Comparison of ENCODE assay signal across 21 cellular contexts in the genomic region with DNA sequence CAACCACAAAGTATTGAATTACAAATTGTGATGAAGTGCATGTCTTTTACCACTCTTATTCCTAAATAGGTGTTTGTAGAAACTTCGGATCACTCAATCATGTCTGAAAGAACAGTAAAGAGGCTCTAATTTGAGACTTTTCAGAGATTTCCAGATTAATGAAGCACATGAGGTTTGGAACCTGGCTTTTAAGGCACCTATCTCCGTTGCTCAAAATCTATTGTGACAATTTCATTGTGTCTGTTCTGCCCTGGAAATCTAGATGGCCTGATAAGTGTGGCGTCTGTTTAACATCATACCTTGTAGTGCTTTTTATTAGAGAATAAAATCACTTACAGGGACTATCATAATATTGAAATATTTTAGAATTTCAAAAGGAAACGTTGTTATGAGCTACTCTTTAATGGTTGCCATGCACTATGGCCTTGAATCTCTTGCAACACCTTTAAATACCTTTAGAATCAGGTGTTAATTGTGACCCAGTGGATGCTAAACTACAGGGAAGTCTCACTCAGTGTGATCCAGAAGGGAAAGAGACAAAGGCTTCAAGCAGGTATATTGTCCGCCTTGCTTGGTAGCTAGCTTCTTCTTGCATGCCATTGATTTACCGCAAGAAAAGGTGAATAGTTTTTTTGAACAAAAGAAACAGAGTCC.
DNase-seq lines count a peak whose midpoint lies in the region; ATAC-seq, FAIRE-seq and TF ChIP-seq lines count a peak whose summit lies in the region.
"Had no signal": no experiment of that assay in that cellular context is flagged by ENCODE, and none has a peak within 500 bp of the region (broad histone marks: within the 10 kb centered on the region; RNA-seq: fewer than 3 reads in every experiment).

No MANE protein-coding gene starts in this region.

- ATAC-seq in HepG2 = no peak
- no peak for ATAC-seq in SK-N-SH treated with all-trans-retinoic acid at 6 μM for 48 hours
- no peak for ATAC-seq in HG03520 (IDR thresholded peaks at IDR 0.05; ENCODE audit: unreplicated experiment)
- no peak for ATAC-seq in HG03095 (IDR thresholded peaks at IDR 0.05; ENCODE audit: unreplicated experiment)
- ATAC-seq: A549; CD8-positive, alpha-beta T cell; GM12878; HCT116 had no signal

- TF ChIP-seq POLR2A in HepG2 (IDR thresholded peaks at IDR 0.05; ENCODE audit: insufficient read depth in 1 of 2, low read depth in 2 of 2, low read length in 2 of 2) = no peak

- POLR2A ChIA-PET in HepG2 (lab: Yijun Ruan, JAX) = no interaction called here

- H3K4me1 ChIP-seq in liver (ENCODE audit: control insufficient read depth in 4 of 4, insufficient read depth in 4 of 4, low read length in 3 of 4) = peaks cover 0 to 30% (median 24%) of the 10 kb centered on the region in 4 donors
- no peaks in the 10 kb centered on the region for H3K4me1 ChIP-seq in HepG2 (ENCODE audit: insufficient read depth, low read length)
- H3K4me1 ChIP-seq: A549; BLaER1 treated with 17β-estradiol and CSF1 and Interleukin-3, amounts not matched to agents 10 nM and 100 nM had no signal

- BruUV-seq in HepG2 (replicated peaks; lab: Mats Ljungman, UMichigan) = no TSS peak

- H3K4me3 ChIP-seq in liver (ENCODE audit: low read depth in 1 of 3, low read length in 3 of 3) (no peak overlapping the region), HepG2 (replicated peaks in 1 of 3; ENCODE audit: insufficient read depth in 1 of 3, low read depth in 2 of 3, low read length in 3 of 3) (no peak overlapping the region)
- H3K4me3 ChIP-seq: A549; BLaER1 treated with 17β-estradiol and CSF1 and Interleukin-3, amounts not matched to agents 10 nM and 100 nM; GM12878; GM23248 had no signal

- peak overlapping the region in 1 of 2 donors; percentile 23 for H3K27ac ChIP-seq in liver (ENCODE audit: low read depth in 1 of 2, low read length in 2 of 2)
- H3K27ac ChIP-seq in HepG2 (ENCODE audit: extremely low read length, insufficient read depth, low read length) = no peak overlapping the region
- H3K27ac ChIP-seq: 22Rv1; A549; BLaER1 treated with 17β-estradiol and CSF1 and Interleukin-3, amounts not matched to agents 10 nM and 100 nM; GM23248 had no signal

- H3K36me3 ChIP-seq in liver (ENCODE audit: control insufficient read depth in 4 of 4, insufficient read depth in 3 of 4, low read depth in 1 of 4, low read length in 3 of 4) = no peaks in the 10 kb centered on the region
- H3K36me3 ChIP-seq in HepG2 (replicated peaks in 1 of 2; ENCODE audit: control insufficient read depth in 1 of 2, insufficient read depth in 2 of 2, low read length in 2 of 2) = no peaks in the 10 kb centered on the region
- H3K36me3 ChIP-seq: BLaER1 treated with 17β-estradiol and CSF1 and Interleukin-3, amounts not matched to agents 10 nM and 100 nM had no signal

- in situ Hi-C loops in HepG2 (cut with HindIII; ENCODE audit: extremely low pct_ligation_motif_present, low pct_unique_long_range_greater_than_20kb) = no loop called here

- no peak overlapping the region for H3K4me2 ChIP-seq in HepG2 (ENCODE audit: low read depth, low read length)
- H3K4me2 ChIP-seq: A549; BLaER1 treated with 17β-estradiol and CSF1 and Interleukin-3, amounts not matched to agents 10 nM and 100 nM had no signal

- DNase-seq in HepG2 (ENCODE audit: low spot score) (no peak), iPS-NIHi7 (ENCODE audit: extremely low spot score) (peak; percentile 15), superior temporal gyrus (ENCODE audit: extremely low spot score) (peak; percentile 9), AG20443 (ENCODE audit: low spot score) (no peak)
- DNase-seq: CD8-positive, alpha-beta T cell; DMS 273 treated with DMSO at 0.1 percent for 48 hours; DMS53; DND-41; EL; GM23248; H7; HFFc6 had no signal

- no peak for FAIRE-seq in HepG2 (lab: Jason Lieb, UNC)
- FAIRE-seq: A549, GM12878 had no signal

- no peak overlapping the region for H2AFZ ChIP-seq in HepG2 (ENCODE audit: low read length)
- H2AFZ ChIP-seq: GM23248 had no signal

- no peak for TF ChIP-seq EP300 in HepG2 (IDR thresholded peaks at IDR 0.05; ENCODE audit: low read depth in 2 of 2, low read length in 2 of 2)
- TF ChIP-seq EP300 in HepG2 (CRISPR knock-in tag; IDR thresholded peaks at IDR 0.05; ENCODE audit: borderline replicate concordance) = no peak

- intact Hi-C loops in HepG2 (cut with micrococcal nuclease; ENCODE audit: unreplicated experiment) = no loop called here

- WGBS in liver = 52% methylated on average over 6 of the region's 6 CpGs
- WGBS in HepG2 (ENCODE audit: low lambda C conversion rate) = 2% methylated on average over 6 of the region's 6 CpGs

- CTCF ChIA-PET in HepG2 (lab: Yijun Ruan, JAX; ENCODE audit: low intra/inter-chr PET ratio, low total read pairs) = no interaction called here

- no peaks in the 10 kb centered on the region for H4K20me1 ChIP-seq in HepG2 (ENCODE audit: insufficient read depth, low read length)
- H4K20me1 ChIP-seq: BLaER1 treated with 17β-estradiol and CSF1 and Interleukin-3, amounts not matched to agents 10 nM and 100 nM had no signal

- H3K79me2 ChIP-seq in HepG2 (ENCODE audit: insufficient read depth, low read length) = no peaks in the 10 kb centered on the region

- H3K9ac ChIP-seq in liver (ENCODE audit: low read depth in 1 of 2, low read length in 2 of 2) = no peak overlapping the region
- H3K9ac ChIP-seq in HepG2 (ENCODE audit: insufficient read depth, low read depth, low read length) = no peak overlapping the region
- H3K9ac ChIP-seq: BLaER1 treated with 17β-estradiol and CSF1 and Interleukin-3, amounts not matched to agents 10 nM and 100 nM; GM23248 had no signal

- no peaks in the 10 kb centered on the region for H3K9me3 ChIP-seq in liver (ENCODE audit: control insufficient read depth in 4 of 4, low read length in 3 of 4)
- no peaks in the 10 kb centered on the region for H3K9me3 ChIP-seq in HepG2 (ENCODE audit: low read length)
- H3K9me3 ChIP-seq: A549 had no signal

- TF ChIP-seq CTCF in liver (IDR thresholded peaks at IDR 0.05; ENCODE audit: low read depth, low read length, missing input control) (no peak), HepG2 (CRISPR knock-in tag; IDR thresholded peaks at IDR 0.05) (no peak)

- TF ChIP-seq RAD21 in liver (IDR thresholded peaks at IDR 0.05) (no peak), HepG2 (CRISPR knock-in tag; IDR thresholded peaks at IDR 0.05) (no peak)

- no peaks in the 10 kb centered on the region for H3K27me3 ChIP-seq in liver (ENCODE audit: control insufficient read depth in 4 of 4, insufficient read depth in 4 of 4, low read length in 3 of 4)
- H3K27me3 ChIP-seq in HepG2 (ENCODE audit: control insufficient read depth in 1 of 2, insufficient read depth in 2 of 2, low read length in 2 of 2) = no peaks in the 10 kb centered on the region
- H3K27me3 ChIP-seq: BLaER1 treated with 17β-estradiol and CSF1 and Interleukin-3, amounts not matched to agents 10 nM and 100 nM had no signal

TF ChIP-seq in liver, 16 proteins besides CTCF, POLR2A, EP300 and RAD21:
- TF ChIP-seq RXRA (IDR thresholded peaks at IDR 0.05) = no peak
- TF ChIP-seq SP1 (IDR thresholded peaks at IDR 0.05) = no peak
- peak; percentile 60 for TF ChIP-seq YY1 (IDR thresholded peaks at IDR 0.05)
- no peak for TF ChIP-seq TAF1 (conservative IDR thresholded peaks at IDR 0.05)
- TF ChIP-seq, protein P1, sequence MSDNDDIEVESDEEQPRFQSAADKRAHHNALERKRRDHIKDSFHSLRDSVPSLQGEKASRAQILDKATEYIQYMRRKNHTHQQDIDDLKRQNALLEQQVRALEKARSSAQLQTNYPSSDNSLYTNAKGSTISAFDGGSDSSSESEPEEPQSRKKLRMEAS (IDR thresholded peaks at IDR 0.05) = no peak

TF ChIP-seq in HepG2, 621 proteins besides CTCF, POLR2A, EP300 and RAD21 (continues in another document):
- TF ChIP-seq ZFX (CRISPR knock-in tag; IDR thresholded peaks at IDR 0.05; ENCODE audit: low read depth) (no peak), HNF4A (CRISPR knock-in tag; IDR thresholded peaks at IDR 0.05) (no peak)
- TF ChIP-seq, protein P2, sequence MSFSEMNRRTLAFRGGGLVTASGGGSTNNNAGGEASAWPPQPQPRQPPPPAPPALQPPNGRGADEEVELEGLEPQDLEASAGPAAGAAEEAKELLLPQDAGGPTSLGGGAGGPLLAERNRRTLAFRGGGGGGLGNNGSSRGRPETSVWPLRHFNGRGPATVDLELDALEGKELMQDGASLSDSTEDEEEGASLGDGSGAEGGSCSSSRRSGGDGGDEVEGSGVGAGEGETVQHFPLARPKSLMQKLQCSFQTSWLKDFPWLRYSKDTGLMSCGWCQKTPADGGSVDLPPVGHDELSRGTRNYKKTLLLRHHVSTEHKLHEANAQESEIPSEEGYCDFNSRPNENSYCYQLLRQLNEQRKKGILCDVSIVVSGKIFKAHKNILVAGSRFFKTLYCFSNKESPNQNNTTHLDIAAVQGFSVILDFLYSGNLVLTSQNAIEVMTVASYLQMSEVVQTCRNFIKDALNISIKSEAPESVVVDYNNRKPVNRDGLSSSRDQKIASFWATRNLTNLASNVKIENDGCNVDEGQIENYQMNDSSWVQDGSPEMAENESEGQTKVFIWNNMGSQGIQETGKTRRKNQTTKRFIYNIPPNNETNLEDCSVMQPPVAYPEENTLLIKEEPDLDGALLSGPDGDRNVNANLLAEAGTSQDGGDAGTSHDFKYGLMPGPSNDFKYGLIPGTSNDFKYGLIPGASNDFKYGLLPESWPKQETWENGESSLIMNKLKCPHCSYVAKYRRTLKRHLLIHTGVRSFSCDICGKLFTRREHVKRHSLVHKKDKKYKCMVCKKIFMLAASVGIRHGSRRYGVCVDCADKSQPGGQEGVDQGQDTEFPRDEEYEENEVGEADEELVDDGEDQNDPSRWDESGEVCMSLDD (CRISPR knock-in tag; IDR thresholded peaks at IDR 0.05; ENCODE audit: borderline replicate concordance) = no peak

TF ChIP-seq in SK-N-SH treated with all-trans-retinoic acid at 6 μM for 48 hours, 23 proteins besides CTCF, POLR2A, EP300 and RAD21 (continues in another document):
- TF ChIP-seq ZNF8 (CRISPR knock-in tag; IDR thresholded peaks at IDR 0.05) = peak; percentile 64; the same call in 1 of the 2 replicates

Comparison
In these comparisons a context has a peak if more than half of its experiments do, and no peak if none do; other contexts are left out.
1. DNase-seq: peak in iPS-NIHi7 (single experiment) and superior temporal gyrus (single experiment); none in HepG2 (single experiment) and AG20443 (single experiment).